In genomic region chr12:28191018-28191595, GRCh38 we compare ENCODE assay signal across 8 cellular contexts. TPM values are rescaled to one million over a fixed set of nuclear protein-coding genes. Genes with fewer than 3 reads are reported as not detected.
DNase-seq lines count a peak whose midpoint lies in the region; ATAC-seq lines count a peak whose summit lies in the region.

No MANE protein-coding gene starts in this region.

- peak; percentile 9 for ATAC-seq in GM18502 (IDR thresholded peaks at IDR 0.05; ENCODE audit: poor library complexity, unreplicated experiment)
- ATAC-seq in HG02885 (IDR thresholded peaks at IDR 0.05; ENCODE audit: poor library complexity, unreplicated experiment): peak; percentile 5
- no peak for ATAC-seq in GM21529 (IDR thresholded peaks at IDR 0.05; ENCODE audit: unreplicated experiment)
- no peak for ATAC-seq in HG03039 (IDR thresholded peaks at IDR 0.05; ENCODE audit: unreplicated experiment)

- peak; percentile 38 for DNase-seq in SK-MEL-5 (ENCODE audit: low read depth, low spot score)
- peak; percentile 67 for DNase-seq in astrocyte of the hippocampus (ENCODE audit: low read depth, low spot score)
- DNase-seq in iPS-NIHi7 (ENCODE audit: extremely low spot score): peak; percentile 10
- DNase-seq in stimulated activated CD4-positive, alpha-beta T cell treated with anti-CD3 and anti-CD28 coated beads, Interleukin-12 subunit alpha, Interleukin-12 subunit beta, amount 100 ng/mL, for 48 hours (ENCODE audit: low read depth in 2 of 3, low spot score in 1 of 3): peak in 2 of 3 donors; percentile 1 to 30

- in situ Hi-C loops in SK-MEL-5 (cut with HindIII; ENCODE audit: low pct_unique_long_range_greater_than_20kb, low sequenced_read_pairs): no loop called here

RNA-seq across cellular contexts. Expression of gene CCDC91, which starts 0.9 kb away (rescaled TPM):
- 22.7 and 36.6 TPM in 2 replicates for total RNA-seq in SK-MEL-5 (2014; rRNA removed; shearing (Covaris generic))
- polyA plus RNA-seq in SK-MEL-5 (2015; cell fraction: cytosol; rRNA removed): 21.2 and 27.9 TPM in 2 replicates
- 13.8 and 15.7 TPM in 2 replicates for polyA plus RNA-seq in SK-MEL-5 (2015; cell fraction: nucleus; rRNA removed)

Comparison
In these comparisons a context has a peak if more than half of its experiments do, and no peak if none do; other contexts are left out.
1. ATAC-seq: peak in GM18502 (single experiment) and HG02885 (single experiment); none in GM21529 (single experiment) and HG03039 (single experiment).
2. DNase-seq: peak in every context shown above with its lines; median percentile 67 in astrocyte of the hippocampus; 38 in SK-MEL-5; 16 in stimulated activated CD4-positive, alpha-beta T cell treated with anti-CD3 and anti-CD28 coated beads, Interleukin-12 subunit alpha, Interleukin-12 subunit beta, amount 100 ng/mL, for 48 hours; 10 in iPS-NIHi7.